16 cellular contexts compared by ENCODE assay signal in genomic region chr5:141779642-141780041, GRCh38.
DNase-seq lines count a peak whose midpoint lies in the region; ATAC-seq, FAIRE-seq and TF ChIP-seq lines count a peak whose summit lies in the region.
"Had no signal": no experiment of that assay in that cellular context is flagged by ENCODE, and none has a peak within 500 bp of the region (broad histone marks: within the 10 kb centered on the region; RNA-seq: fewer than 3 reads in every experiment).

No MANE protein-coding gene starts in this region.

- CTCF ChIA-PET in PC-3 (lab: Charles Lee): interaction anchor here (0.7 kb wide), 1 partner anchor 688 kb away, joined by 3 read pairs; no protein-coding TSS in a partner anchor

- no peak overlapping the region for H3K4me2 ChIP-seq in PC-3 (ENCODE audit: low read length)

- no peak for TF ChIP-seq POLR2A in H54 (IDR thresholded peaks at IDR 0.05; ENCODE audit: low read depth, low read length)

- H4K20me1 ChIP-seq in PC-3 (ENCODE audit: low read length): no peaks in the 10 kb centered on the region

- TF ChIP-seq CTCF in PC-3 (conservative IDR thresholded peaks at IDR 0.05; ENCODE audit: low read depth, low read length) (no peak), endodermal cell (conservative IDR thresholded peaks at IDR 0.05) (no peak), mucosa of descending colon (IDR thresholded peaks at IDR 0.05) (no peak)

- BruUV-seq in PC-3 (replicated peaks; lab: Mats Ljungman, UMichigan): no TSS peak

- POLR2A ChIA-PET in PC-3 (lab: Charles Lee; ENCODE audit: unreplicated experiment): no interaction called here

- WGBS in endodermal cell (ENCODE audit: insufficient coverage in 1 of 2, insufficient read length in 1 of 2), 2 experiments: 65 to 67% methylated on average over 1 to 5 of the region's 5 CpGs

- no peaks in the 10 kb centered on the region for H3K4me1 Mint-ChIP-seq in endodermal cell
- H3K4me1 Mint-ChIP-seq: activated B cell treated with CpG ODN at 0.5 μM for 24 hours had no signal

- H3K9me3 ChIP-seq in PC-3 (ENCODE audit: low read length) (no peaks in the 10 kb centered on the region), endodermal cell (ENCODE audit: control insufficient read depth, low read length) (no peaks in the 10 kb centered on the region), mucosa of descending colon (no peaks in the 10 kb centered on the region)
- H3K9me3 ChIP-seq: right lobe of liver, vagina had no signal

- H3K27me3 Mint-ChIP-seq in endodermal cell (ENCODE audit: insufficient read depth): no peaks in the 10 kb centered on the region

- no peaks in the 10 kb centered on the region for H3K79me2 ChIP-seq in PC-3 (ENCODE audit: low read length)

- H3K9me3 Mint-ChIP-seq in endodermal cell: no peaks in the 10 kb centered on the region
- H3K9me3 Mint-ChIP-seq: activated B cell treated with CpG ODN at 0.5 μM for 24 hours; activated T-helper 2 cell treated with anti-CD3 and anti-CD28 coated beads, Interferon-gamma antibody, Interleukin-2, Interleukin-4, amounts not matched to agents 10 μg/mL and 5 μg/mL and 100 μg/mL, durations not matched to agents 14 hours and 24 hours and 36 hours; mesothelial cell of epicardium had no signal

- H3F3A ChIP-seq in PC-3 (ENCODE audit: low read length, unreplicated experiment): no peaks in the 10 kb centered on the region

- H3K9ac ChIP-seq in PC-3 (ENCODE audit: low read length) (no peak overlapping the region), endodermal cell (ENCODE audit: extremely low read depth, low read length, poor library complexity, severe bottlenecking) (no peak overlapping the region)

- no peak overlapping the region for H3K4me3 Mint-ChIP-seq in endodermal cell
- H3K4me3 Mint-ChIP-seq: activated B cell treated with CpG ODN at 0.5 μM for 24 hours, mesothelial cell of epicardium had no signal

- H3K9me2 ChIP-seq in PC-3 (replicated peaks; ENCODE audit: low read length): no peaks in the 10 kb centered on the region

- no peaks in the 10 kb centered on the region for H3K36me3 Mint-ChIP-seq in endodermal cell (ENCODE audit: low read depth)
- H3K36me3 Mint-ChIP-seq: mesothelial cell of epicardium had no signal

- DNase-seq in H54 (ENCODE audit: insufficient read length, low spot score) (peak; percentile 45), PC-3 (peak; percentile 27), endodermal cell (peak; percentile 65), sciatic nerve (ENCODE audit: low spot score) (peak; percentile 65), mucosa of descending colon (no peak), SHP77 (lab: John Stamatoyannopoulos, UW) (no peak), 8988T (no peak)
- DNase-seq: activated B cell treated with CpG ODN at 0.5 μM for 24 hours, cortex of kidney, glutamatergic neuron, NCI-H1694, right lobe of liver had no signal

- peaks cover 3% of the 10 kb centered on the region; the same call in 1 of the 2 replicates for H3K4me1 ChIP-seq in PC-3 (ENCODE audit: insufficient read depth, low read length)
- H3K4me1 ChIP-seq in endodermal cell (ENCODE audit: control insufficient read depth, insufficient read depth, low read length): no peaks in the 10 kb centered on the region
- H3K4me1 ChIP-seq in mucosa of descending colon (ENCODE audit: low read depth): no peaks in the 10 kb centered on the region
- H3K4me1 ChIP-seq: right lobe of liver had no signal

- intact Hi-C loops in PC-3 (cut with micrococcal nuclease) (no loop called here), sciatic nerve (cut with DNase I) (no loop called here), mucosa of descending colon (cut with DNase I, micrococcal nuclease) (no loop called here)

- H3K36me3 ChIP-seq in PC-3 (ENCODE audit: low read depth, low read length) (no peaks in the 10 kb centered on the region), endodermal cell (ENCODE audit: control insufficient read depth, insufficient read depth, low read length) (no peaks in the 10 kb centered on the region), mucosa of descending colon (ENCODE audit: low read depth) (no peaks in the 10 kb centered on the region)
- H3K36me3 ChIP-seq: right lobe of liver, vagina had no signal

- no peak overlapping the region for H3K27ac Mint-ChIP-seq in endodermal cell
- H3K27ac Mint-ChIP-seq: activated B cell treated with CpG ODN at 0.5 μM for 24 hours; activated T-helper 2 cell treated with anti-CD3 and anti-CD28 coated beads, Interferon-gamma antibody, Interleukin-2, Interleukin-4, amounts not matched to agents 10 μg/mL and 5 μg/mL and 100 μg/mL, durations not matched to agents 14 hours and 24 hours and 36 hours; mesothelial cell of epicardium had no signal

- H3K27me3 ChIP-seq in PC-3 (ENCODE audit: low read length): no peaks in the 10 kb centered on the region
- no peaks in the 10 kb centered on the region for H3K27me3 ChIP-seq in endodermal cell (ENCODE audit: control insufficient read depth, insufficient read depth, low read length, poor library complexity, severe bottlenecking)
- H3K27me3 ChIP-seq: right lobe of liver, vagina had no signal

- no peak for FAIRE-seq in H54 (lab: Jason Lieb, UNC)
- FAIRE-seq: GM18507 had no signal

- no peak for ATAC-seq in PC-3
- peak; percentile 82 for ATAC-seq in sciatic nerve
- ATAC-seq in mucosa of descending colon: no peak
- ATAC-seq: right lobe of liver had no signal

- no peak overlapping the region for H2AFZ ChIP-seq in PC-3 (ENCODE audit: low read length)

- no peak overlapping the region for H3K4me3 ChIP-seq in PC-3 (ENCODE audit: low read length)
- no peak overlapping the region for H3K4me3 ChIP-seq in endodermal cell (ENCODE audit: low read length)
- no peak overlapping the region for H3K4me3 ChIP-seq in mucosa of descending colon
- H3K4me3 ChIP-seq: right lobe of liver, vagina had no signal

- H3K27ac ChIP-seq in PC-3 (ENCODE audit: low read length): no peak overlapping the region
- H3K27ac ChIP-seq in endodermal cell (ENCODE audit: low read depth, low read length): no peak overlapping the region
- H3K27ac ChIP-seq: right lobe of liver, vagina had no signal

Comparison
In these comparisons a context has a peak if more than half of its experiments do, and no peak if none do; other contexts are left out.
1. DNase-seq: peak in H54 (single experiment), PC-3 (single experiment), endodermal cell (single experiment) and sciatic nerve (single experiment); none in mucosa of descending colon (0 of 3), SHP77 (0 of 2) and 8988T (single experiment).